In genomic region chr5:137395011-137395755, GRCh38 we compare ENCODE assay signal across 15 cellular contexts.
DNase-seq lines count a peak whose midpoint lies in the region; ATAC-seq and TF ChIP-seq lines count a peak whose summit lies in the region.
"Had no signal": no experiment of that assay in that cellular context is flagged by ENCODE, and none has a peak within 500 bp of the region (broad histone marks: within the 10 kb centered on the region; RNA-seq: fewer than 3 reads in every experiment).

No MANE protein-coding gene starts in this region.

- DNase-seq in Caki2 (ENCODE audit: low read depth) (peak; percentile 91), MG63 (peak; percentile 86), SHP77 treated with DMSO at 0.1 percent for 48 hours (lab: John Stamatoyannopoulos, UW) (peak; percentile 9), kidney epithelial cell (ENCODE audit: low read depth) (peak; percentile 83), MV-4-11 (lab: John Stamatoyannopoulos, UW) (no peak)
- DNase-seq in activated T-helper 2 cell treated with anti-CD3 and anti-CD28 coated beads, Interferon-gamma antibody, Interleukin-2, Interleukin-4, amounts not matched to agents 10 μg/mL and 5 μg/mL and 100 μg/mL, durations not matched to agents 14 hours and 24 hours and 36 hours (ENCODE audit: low spot score): no peak
- DNase-seq: DND-41; foreskin melanocyte; H9; midbrain; NCI-H226; stimulated activated naive CD8-positive, alpha-beta T cell treated with anti-CD3 and anti-CD28 coated beads, Interleukin-15, Interleukin-2, amounts not matched to agents 100 U/mL and 50 U/mL, for 24 hours; T-helper 1 cell had no signal

- in situ Hi-C loops in Caki2 (cut with HindIII; ENCODE audit: low pct_unique_long_range_greater_than_20kb, low sequenced_read_pairs): no loop called here

- peaks cover 3% of the 10 kb centered on the region; the same call in 1 of the 2 replicates for H3K36me3 ChIP-seq in MG63
- H3K36me3 ChIP-seq in kidney epithelial cell (ENCODE audit: control insufficient read depth, insufficient read depth, low read length): no peaks in the 10 kb centered on the region

- no peak for TF ChIP-seq CTCF in kidney epithelial cell (IDR thresholded peaks at IDR 0.05; ENCODE audit: insufficient read depth, low read length, poor library complexity, severe bottlenecking)

- intact Hi-C loops in activated T-helper 2 cell treated with anti-CD3 and anti-CD28 coated beads, Interferon-gamma antibody, Interleukin-2, Interleukin-4, amounts not matched to agents 10 μg/mL and 5 μg/mL and 100 μg/mL, durations not matched to agents 14 hours and 24 hours and 36 hours (cut with micrococcal nuclease): no loop called here

- no peaks in the 10 kb centered on the region for H3K27me3 Mint-ChIP-seq in activated T-helper 2 cell treated with anti-CD3 and anti-CD28 coated beads, Interferon-gamma antibody, Interleukin-2, Interleukin-4, amounts not matched to agents 10 μg/mL and 5 μg/mL and 100 μg/mL, durations not matched to agents 14 hours and 24 hours and 36 hours (ENCODE audit: low read depth)

- H3K27me3 ChIP-seq in MG63 (no peaks in the 10 kb centered on the region), kidney epithelial cell (ENCODE audit: control insufficient read depth, insufficient read depth, low read length) (no peaks in the 10 kb centered on the region)

- H3K9me3 Mint-ChIP-seq in activated T-helper 2 cell treated with anti-CD3 and anti-CD28 coated beads, Interferon-gamma antibody, Interleukin-2, Interleukin-4, amounts not matched to agents 10 μg/mL and 5 μg/mL and 100 μg/mL, durations not matched to agents 14 hours and 24 hours and 36 hours: no peaks in the 10 kb centered on the region
- H3K9me3 Mint-ChIP-seq: H9 had no signal

- no peaks in the 10 kb centered on the region for H3K36me3 Mint-ChIP-seq in activated T-helper 2 cell treated with anti-CD3 and anti-CD28 coated beads, Interferon-gamma antibody, Interleukin-2, Interleukin-4, amounts not matched to agents 10 μg/mL and 5 μg/mL and 100 μg/mL, durations not matched to agents 14 hours and 24 hours and 36 hours (ENCODE audit: low read depth)

- no peaks in the 10 kb centered on the region for H3K4me1 Mint-ChIP-seq in activated T-helper 2 cell treated with anti-CD3 and anti-CD28 coated beads, Interferon-gamma antibody, Interleukin-2, Interleukin-4, amounts not matched to agents 10 μg/mL and 5 μg/mL and 100 μg/mL, durations not matched to agents 14 hours and 24 hours and 36 hours (ENCODE audit: low read depth)
- H3K4me1 Mint-ChIP-seq: H9 had no signal

- no peak overlapping the region for H3K27ac Mint-ChIP-seq in activated T-helper 2 cell treated with anti-CD3 and anti-CD28 coated beads, Interferon-gamma antibody, Interleukin-2, Interleukin-4, amounts not matched to agents 10 μg/mL and 5 μg/mL and 100 μg/mL, durations not matched to agents 14 hours and 24 hours and 36 hours

- no peak for ATAC-seq in HG03045 (IDR thresholded peaks at IDR 0.05; ENCODE audit: unreplicated experiment)
- no peak for ATAC-seq in HG03342 (IDR thresholded peaks at IDR 0.05; ENCODE audit: unreplicated experiment)
- ATAC-seq: stimulated activated naive CD8-positive, alpha-beta T cell treated with anti-CD3 and anti-CD28 coated beads, Interleukin-15, Interleukin-2, amounts not matched to agents 100 U/mL and 50 U/mL, for 24 hours had no signal

- H3K9me3 ChIP-seq in MG63: no peaks in the 10 kb centered on the region

- H3K4me3 ChIP-seq in MG63 (no peak overlapping the region), kidney epithelial cell (ENCODE audit: low read depth, low read length) (no peak overlapping the region)

- no peak overlapping the region for H3K4me3 Mint-ChIP-seq in activated T-helper 2 cell treated with anti-CD3 and anti-CD28 coated beads, Interferon-gamma antibody, Interleukin-2, Interleukin-4, amounts not matched to agents 10 μg/mL and 5 μg/mL and 100 μg/mL, durations not matched to agents 14 hours and 24 hours and 36 hours (ENCODE audit: low read depth)
- H3K4me3 Mint-ChIP-seq: H9 had no signal

Comparison
In these comparisons a context has a peak if more than half of its experiments do, and no peak if none do; other contexts are left out.
1. DNase-seq: peak in Caki2 (single experiment), MG63 (single experiment), SHP77 treated with DMSO at 0.1 percent for 48 hours (single experiment) and kidney epithelial cell (single experiment); none in MV-4-11 (single experiment) and activated T-helper 2 cell treated with anti-CD3 and anti-CD28 coated beads, Interferon-gamma antibody, Interleukin-2, Interleukin-4, amounts not matched to agents 10 μg/mL and 5 μg/mL and 100 μg/mL, durations not matched to agents 14 hours and 24 hours and 36 hours (single experiment).